Comparison of ENCODE assay signal across 11 cellular contexts in the genomic region with DNA sequence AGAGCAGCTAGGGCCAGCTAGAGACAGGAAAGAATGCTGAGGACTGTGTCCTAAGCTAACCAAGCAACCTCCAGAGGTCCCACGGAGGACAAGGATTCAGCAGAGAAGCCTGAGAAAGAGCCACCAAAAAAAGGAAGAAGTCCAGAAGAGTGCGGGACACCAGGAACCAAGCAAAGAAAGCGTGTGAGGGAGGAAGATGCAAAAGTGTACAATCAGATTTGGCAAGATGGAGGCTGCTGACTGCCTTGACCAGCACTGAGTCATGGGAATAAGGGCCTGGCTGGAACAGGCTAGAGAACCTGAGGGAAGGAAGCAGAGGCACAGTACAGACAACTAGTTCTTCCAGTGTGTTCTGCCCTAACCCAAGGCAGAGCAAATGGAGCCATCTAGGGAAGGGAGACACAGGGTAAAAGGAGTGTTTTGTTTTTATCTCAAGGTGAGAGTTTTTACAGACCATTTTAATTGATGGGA. TPM values are rescaled to one million over a fixed set of nuclear protein-coding genes. Genes with fewer than 3 reads are reported as not detected.
DNase-seq lines count a peak whose midpoint lies in the region; ATAC-seq and TF ChIP-seq lines count a peak whose summit lies in the region.
"Had no signal": no experiment of that assay in that cellular context is flagged by ENCODE, and none has a peak within 500 bp of the region (broad histone marks: within the 10 kb centered on the region; RNA-seq: fewer than 3 reads in every experiment).

No MANE protein-coding gene starts in this region.

- in situ Hi-C loops in brain microvascular endothelial cell (cut with HindIII; ENCODE audit: low pct_ligation_motif_present, low sequenced_read_pairs): no loop called here

- H3K27me3 Mint-ChIP-seq in nephron progenitor cell (ENCODE audit: low read depth, poor library complexity): peaks cover 3% of the 10 kb centered on the region

- H3K36me3 Mint-ChIP-seq in nephron progenitor cell (ENCODE audit: low read depth): peaks cover 19% of the 10 kb centered on the region

- TF ChIP-seq CTCF in brain microvascular endothelial cell (IDR thresholded peaks at IDR 0.05; ENCODE audit: low read depth, low read length, missing control alignments): no peak
- TF ChIP-seq CTCF in nephron progenitor cell (IDR thresholded peaks at IDR 0.05): no peak

- H3K4me1 Mint-ChIP-seq in nephron progenitor cell: peaks cover 39% of the 10 kb centered on the region

- H3K27me3 ChIP-seq in MG63 (no peaks in the 10 kb centered on the region), brain microvascular endothelial cell (replicated peaks) (no peaks in the 10 kb centered on the region)

- H3K4me3 ChIP-seq in MG63 (no peak overlapping the region), brain microvascular endothelial cell (ENCODE audit: low read depth, low read length) (no peak overlapping the region)

- H3K36me3 ChIP-seq in MG63 (no peaks in the 10 kb centered on the region; the same call in 1 of the 2 replicates), brain microvascular endothelial cell (replicated peaks) (no peaks in the 10 kb centered on the region)

- ATAC-seq in HG03439 (IDR thresholded peaks at IDR 0.05; ENCODE audit: unreplicated experiment): no peak

- no peaks in the 10 kb centered on the region for H3K9me3 Mint-ChIP-seq in nephron progenitor cell
- H3K9me3 Mint-ChIP-seq: neural crest cell had no signal

- no peak overlapping the region for H3K4me3 Mint-ChIP-seq in nephron progenitor cell
- H3K4me3 Mint-ChIP-seq: neural crest cell had no signal

- no peaks in the 10 kb centered on the region for H3K9me3 ChIP-seq in MG63

- H3K27ac Mint-ChIP-seq in nephron progenitor cell: peak overlapping the region; percentile 49

- H3K27ac ChIP-seq in brain microvascular endothelial cell: peak overlapping the region; percentile 31

- DNase-seq in GF-D8 (lab: John Stamatoyannopoulos, UW): peak; percentile 36
- peak; percentile 32 for DNase-seq in MG63
- peak; percentile 40 for DNase-seq in brain microvascular endothelial cell
- no peak for DNase-seq in nephron progenitor cell
- DNase-seq in occipital lobe (lab: John Stamatoyannopoulos, UW): no peak
- DNase-seq in SW 1271 (lab: John Stamatoyannopoulos, UW): no peak
- DNase-seq in amygdala (lab: John Stamatoyannopoulos, UW): no peak
- DNase-seq: activated effector memory CD4-positive, alpha-beta T cell treated with anti-CD3 and anti-CD28 coated beads, Interleukin-2, amount 50 U/mL, for 16 hours; NCI-H1436 treated with DMSO at 0.1 percent for 48 hours had no signal

RNA-seq across cellular contexts. Expression of gene TP53BP2, which starts 18.5 kb away (rescaled TPM):
- 9.8 and 22.3 TPM in 2 replicates for total RNA-seq in MG63 (2014; rRNA removed; shearing (Covaris generic); ENCODE audit: low replicate concordance)
- total RNA-seq in occipital lobe: 36.3 TPM

Comparison
In these comparisons a context has a peak if more than half of its experiments do, and no peak if none do; other contexts are left out.
1. DNase-seq: peak in GF-D8 (single experiment), MG63 (single experiment) and brain microvascular endothelial cell (single experiment); none in nephron progenitor cell (single experiment), occipital lobe (single experiment), SW 1271 (0 of 2) and amygdala (0 of 56).